1 cellular context compared by ENCODE assay signal in the genomic region with DNA sequence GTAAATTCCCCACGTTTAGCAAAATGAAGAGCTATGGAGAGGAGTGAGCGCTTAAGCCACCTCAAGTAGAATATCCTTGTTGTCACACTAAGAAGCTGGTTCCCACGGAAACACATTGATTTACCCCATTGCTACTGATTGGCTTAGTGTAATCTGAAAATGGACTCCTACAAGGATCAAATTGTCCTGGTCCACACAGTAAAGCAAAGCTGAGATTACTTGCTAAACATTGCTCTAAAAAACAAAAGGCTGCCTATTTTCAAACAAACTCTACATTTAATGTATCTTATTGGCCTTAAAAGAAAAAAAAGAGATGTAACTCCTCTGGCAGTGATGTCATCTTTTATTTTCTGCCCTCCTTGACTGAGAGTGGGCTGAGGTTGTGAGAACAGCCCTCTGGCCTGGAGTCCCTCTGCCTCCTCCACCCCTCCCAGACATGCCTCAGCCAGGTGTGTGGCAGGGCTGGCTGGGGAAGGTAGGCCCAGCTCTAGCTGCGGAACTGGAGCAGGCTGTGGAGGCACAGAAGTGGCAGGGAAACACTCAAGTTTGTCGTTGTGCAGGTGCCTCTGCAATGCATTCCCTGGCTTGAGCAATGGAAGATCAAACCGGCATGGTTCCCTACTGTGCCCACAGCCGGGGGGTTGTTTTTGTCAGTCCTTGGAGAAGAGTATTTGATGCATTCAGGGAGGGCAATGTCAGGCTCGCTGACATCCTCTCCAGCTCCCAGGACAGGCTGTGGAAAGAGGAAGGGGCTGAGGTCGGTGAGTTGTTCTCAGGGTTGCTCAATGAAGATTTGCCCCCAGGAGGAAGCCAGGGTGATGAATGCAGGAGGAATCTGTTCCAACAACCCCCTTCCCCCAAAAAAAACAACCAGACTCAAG.
TF ChIP-seq lines count a peak whose summit lies in the region.

No MANE protein-coding gene starts in this region.

TF ChIP-seq in K562, 482 proteins besides CTCF, POLR2A, EP300 and RAD21 (continued from another document and continues in another):
- TF ChIP-seq, protein P1, sequence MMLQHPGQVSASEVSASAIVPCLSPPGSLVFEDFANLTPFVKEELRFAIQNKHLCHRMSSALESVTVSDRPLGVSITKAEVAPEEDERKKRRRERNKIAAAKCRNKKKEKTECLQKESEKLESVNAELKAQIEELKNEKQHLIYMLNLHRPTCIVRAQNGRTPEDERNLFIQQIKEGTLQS (IDR thresholded peaks at IDR 0.05), result peak; percentile 71
- TF ChIP-seq, protein P1 (CRISPR knock-in tag; conservative IDR thresholded peaks at IDR 0.05), result no peak
- TF ChIP-seq NCOA6 (IDR thresholded peaks at IDR 0.05), result no peak
- no peak for TF ChIP-seq ZNF644 (tag; IDR thresholded peaks at IDR 0.05; ENCODE audit: low read depth)
- no peak for TF ChIP-seq DMBX1 (CRISPR knock-in tag; IDR thresholded peaks at IDR 0.05; ENCODE audit: borderline replicate concordance)
- no peak for TF ChIP-seq ZNF311 (CRISPR knock-in tag; IDR thresholded peaks at IDR 0.05)
- TF ChIP-seq, protein P2, sequence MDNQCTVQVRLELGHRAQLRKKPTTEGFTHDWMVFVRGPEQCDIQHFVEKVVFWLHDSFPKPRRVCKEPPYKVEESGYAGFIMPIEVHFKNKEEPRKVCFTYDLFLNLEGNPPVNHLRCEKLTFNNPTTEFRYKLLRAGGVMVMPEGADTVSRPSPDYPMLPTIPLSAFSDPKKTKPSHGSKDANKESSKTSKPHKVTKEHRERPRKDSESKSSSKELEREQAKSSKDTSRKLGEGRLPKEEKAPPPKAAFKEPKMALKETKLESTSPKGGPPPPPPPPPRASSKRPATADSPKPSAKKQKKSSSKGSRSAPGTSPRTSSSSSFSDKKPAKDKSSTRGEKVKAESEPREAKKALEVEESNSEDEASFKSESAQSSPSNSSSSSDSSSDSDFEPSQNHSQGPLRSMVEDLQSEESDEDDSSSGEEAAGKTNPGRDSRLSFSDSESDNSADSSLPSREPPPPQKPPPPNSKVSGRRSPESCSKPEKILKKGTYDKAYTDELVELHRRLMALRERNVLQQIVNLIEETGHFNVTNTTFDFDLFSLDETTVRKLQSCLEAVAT (IDR thresholded peaks at IDR 0.05), result peak in 1 of 2 experiments; percentile 6; a peak in 1 of 4 replicates
- TF ChIP-seq WHSC1 (IDR thresholded peaks at IDR 0.05; ENCODE audit: low read length), result no peak
- TF ChIP-seq JUND (IDR thresholded peaks at IDR 0.05; ENCODE audit: borderline replicate concordance, low read depth, low read length), result no peak
- no peak; the same call in 2 of the 3 replicates for TF ChIP-seq JUND (tag; IDR thresholded peaks at IDR 0.05; ENCODE audit: borderline replicate concordance, low read depth, low read length)
- peak; percentile 81; the same call in 1 of the 2 replicates for TF ChIP-seq THRAP3 (IDR thresholded peaks at IDR 0.05; ENCODE audit: borderline replicate concordance)
- no peak for TF ChIP-seq HOXB6 (CRISPR knock-in tag; IDR thresholded peaks at IDR 0.05; ENCODE audit: borderline replicate concordance)
- TF ChIP-seq, protein P3, sequence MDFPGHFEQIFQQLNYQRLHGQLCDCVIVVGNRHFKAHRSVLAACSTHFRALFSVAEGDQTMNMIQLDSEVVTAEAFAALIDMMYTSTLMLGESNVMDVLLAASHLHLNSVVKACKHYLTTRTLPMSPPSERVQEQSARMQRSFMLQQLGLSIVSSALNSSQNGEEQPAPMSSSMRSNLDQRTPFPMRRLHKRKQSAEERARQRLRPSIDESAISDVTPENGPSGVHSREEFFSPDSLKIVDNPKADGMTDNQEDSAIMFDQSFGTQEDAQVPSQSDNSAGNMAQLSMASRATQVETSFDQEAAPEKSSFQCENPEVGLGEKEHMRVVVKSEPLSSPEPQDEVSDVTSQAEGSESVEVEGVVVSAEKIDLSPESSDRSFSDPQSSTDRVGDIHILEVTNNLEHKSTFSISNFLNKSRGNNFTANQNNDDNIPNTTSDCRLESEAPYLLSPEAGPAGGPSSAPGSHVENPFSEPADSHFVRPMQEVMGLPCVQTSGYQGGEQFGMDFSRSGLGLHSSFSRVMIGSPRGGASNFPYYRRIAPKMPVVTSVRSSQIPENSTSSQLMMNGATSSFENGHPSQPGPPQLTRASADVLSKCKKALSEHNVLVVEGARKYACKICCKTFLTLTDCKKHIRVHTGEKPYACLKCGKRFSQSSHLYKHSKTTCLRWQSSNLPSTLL (IDR thresholded peaks at IDR 0.05), result no peak
- peak; percentile 63 for TF ChIP-seq POLR2G (IDR thresholded peaks at IDR 0.05; ENCODE audit: low read depth, low read length)
- 0 out of 4 replicates have a peak, but pooled peaks of 1 of the 2 experiments have one; percentile 2 for TF ChIP-seq TRIM24 (IDR thresholded peaks at IDR 0.05)
- TF ChIP-seq NELFE (IDR thresholded peaks at IDR 0.05; ENCODE audit: insufficient read depth, insufficient read length), result no peak
- TF ChIP-seq MYNN (IDR thresholded peaks at IDR 0.05), result no peak
- TF ChIP-seq MYNN (CRISPR knock-in tag; IDR thresholded peaks at IDR 0.05), result no peak
- TF ChIP-seq POLR2AphosphoS5 (IDR thresholded peaks at IDR 0.05; ENCODE audit: control insufficient read depth, insufficient read depth, low read depth, low read length), result peak; percentile 46; the same call in 1 of the 2 replicates
- TF ChIP-seq KDM1A (IDR thresholded peaks at IDR 0.05), result no peak
- no peak for TF ChIP-seq BRD4 (IDR thresholded peaks at IDR 0.05)
- no peak for TF ChIP-seq ZNF436 (CRISPR knock-in tag; IDR thresholded peaks at IDR 0.05)
- no peak for TF ChIP-seq MGA (IDR thresholded peaks at IDR 0.05)
- peak; percentile 57 for TF ChIP-seq SPI1 (IDR thresholded peaks at IDR 0.05; ENCODE audit: borderline replicate concordance, low read depth, low read length)
- no peak for TF ChIP-seq CC2D1A (IDR thresholded peaks at IDR 0.05)
- no peak for TF ChIP-seq ZNF324 (CRISPR knock-in tag; IDR thresholded peaks at IDR 0.05)
- TF ChIP-seq GABPA (tag; conservative IDR thresholded peaks at IDR 0.05; ENCODE audit: low read depth), result no peak
- peak; percentile 92; the same call in 1 of the 2 replicates for TF ChIP-seq POLR2AphosphoS2 (IDR thresholded peaks at IDR 0.05; ENCODE audit: low read length)
- no peak for TF ChIP-seq CBX3 (IDR thresholded peaks at IDR 0.05; ENCODE audit: borderline replicate concordance in 1 of 2, low read length in 2 of 2)
- no peak for TF ChIP-seq KAT7 (CRISPR knock-in tag; IDR thresholded peaks at IDR 0.05; ENCODE audit: borderline replicate concordance)
- TF ChIP-seq ZNF175 (CRISPR knock-in tag; IDR thresholded peaks at IDR 0.05; ENCODE audit: low read depth), result no peak
- no peak for TF ChIP-seq MAZ (CRISPR knock-in tag; conservative IDR thresholded peaks at IDR 0.05 in 1 of 2, IDR thresholded peaks at IDR 0.05 in 1 of 2)
- TF ChIP-seq RBM17 (IDR thresholded peaks at IDR 0.05; ENCODE audit: borderline replicate concordance, low read depth, low read length), result no peak
- no peak for TF ChIP-seq SREBF2 (CRISPR knock-in tag; IDR thresholded peaks at IDR 0.05)
- no peak for TF ChIP-seq LCOR (CRISPR knock-in tag; IDR thresholded peaks at IDR 0.05)
- no peak for TF ChIP-seq TOE1 (IDR thresholded peaks at IDR 0.05; ENCODE audit: borderline replicate concordance)
- TF ChIP-seq TOE1 (CRISPR knock-in tag; IDR thresholded peaks at IDR 0.05; ENCODE audit: borderline replicate concordance, low read depth), result no peak
- TF ChIP-seq ARNT (IDR thresholded peaks at IDR 0.05), result no peak; a peak in 1 of 4 replicates
- TF ChIP-seq PREB (CRISPR knock-in tag; IDR thresholded peaks at IDR 0.05), result no peak
- TF ChIP-seq ZBTB7A (IDR thresholded peaks at IDR 0.05; ENCODE audit: borderline replicate concordance, control insufficient read depth, low read depth, low read length), result no peak
- TF ChIP-seq SFPQ (IDR thresholded peaks at IDR 0.05; ENCODE audit: low read depth, low read length), result no peak
- no peak for TF ChIP-seq ZNF586 (CRISPR knock-in tag; conservative IDR thresholded peaks at IDR 0.05)
